10 cellular contexts compared by ENCODE assay signal in the genomic region with DNA sequence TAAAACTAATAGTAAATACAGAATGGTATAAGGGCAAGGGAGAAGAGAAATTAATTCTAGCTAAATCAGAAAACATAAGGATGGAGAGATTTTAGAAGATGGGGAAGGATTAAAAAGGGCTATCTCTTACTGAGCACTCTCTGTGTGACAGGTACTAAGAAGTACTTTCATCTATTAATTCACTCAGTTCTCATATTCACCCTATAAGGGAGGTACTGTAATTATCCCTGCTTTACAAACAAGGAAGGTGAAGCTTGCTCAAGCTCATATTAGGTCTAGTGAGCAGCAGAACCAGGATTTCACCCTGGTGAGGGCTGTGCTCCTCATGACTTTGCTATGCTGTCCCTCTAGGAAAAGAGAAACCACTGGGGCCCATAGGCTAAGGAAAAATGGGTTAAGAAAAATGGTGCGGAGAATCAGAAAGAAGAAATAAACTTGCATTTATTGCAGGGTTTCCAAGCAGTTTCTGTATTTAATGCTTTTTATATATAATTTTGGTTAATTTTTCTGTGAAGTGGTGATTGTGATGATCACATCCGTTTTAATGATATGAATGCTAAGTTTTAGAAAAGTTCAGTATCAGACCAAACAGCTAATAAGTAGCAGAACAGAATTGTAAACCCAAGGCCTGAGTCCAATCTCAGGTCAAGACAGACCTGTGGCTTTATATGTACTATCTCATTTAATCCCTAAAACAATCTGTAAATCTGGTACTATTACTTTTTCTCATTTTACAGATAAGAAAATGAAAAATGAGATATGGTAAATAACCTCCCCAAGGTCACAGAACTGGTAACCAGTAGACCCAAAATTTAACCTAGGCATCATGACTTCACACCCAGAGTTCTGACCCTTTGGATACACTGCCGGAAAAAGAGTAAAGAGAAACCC. TPM values are rescaled to one million over a fixed set of nuclear protein-coding genes. Genes with fewer than 3 reads are reported as not detected.
DNase-seq lines count a peak whose midpoint lies in the region; ATAC-seq and TF ChIP-seq lines count a peak whose summit lies in the region.
"Had no signal": no experiment of that assay in that cellular context is flagged by ENCODE, and none has a peak within 500 bp of the region (broad histone marks: within the 10 kb centered on the region; RNA-seq: fewer than 3 reads in every experiment).

No MANE protein-coding gene starts in this region.

- DNase-seq in activated naive CD4-positive, alpha-beta T cell treated with anti-CD3 and anti-CD28 coated beads, Interleukin-2, amount 10 ng/mL, durations not matched to agents 7 days and 5 days, result no peak
- DNase-seq in activated naive CD4-positive, alpha-beta T cell treated with anti-CD3 and anti-CD28 coated beads, Interleukin-2, amount 50 U/mL, for 72 hours (ENCODE audit: low spot score in 2 of 2), result no peak
- DNase-seq in OCI-LY7 (ENCODE audit: low spot score), result no peak
- peak; percentile 43 for DNase-seq in epithelial cell of esophagus (ENCODE audit: low read depth)
- DNase-seq in foreskin melanocyte, result no peak
- no peak for DNase-seq in NCI-H2227 treated with DMSO at 0.1 percent for 48 hours (lab: John Stamatoyannopoulos, UW)
- DNase-seq: dermis blood vessel endothelial cell, NCI-H524 had no signal

- H3K79me2 ChIP-seq in OCI-LY7 (ENCODE audit: insufficient read depth, low read depth, low read length), result peaks cover 28% of the 10 kb centered on the region

- H3K9me2 ChIP-seq in OCI-LY7 (ENCODE audit: insufficient read depth, low read length), result no peaks in the 10 kb centered on the region

- POLR2A ChIA-PET in OCI-LY7 (lab: Charles Lee), result interaction anchor here (0.6 to 1.4 kb wide), 3 partner anchors 21 to 740 kb away, joined by 3 to 4 read pairs (median 4); no protein-coding TSS in a partner anchor

- no peak overlapping the region for H3K27ac ChIP-seq in OCI-LY7 (ENCODE audit: low read depth, low read length, poor library complexity, severe bottlenecking)

- H3K27me3 Mint-ChIP-seq in activated naive CD4-positive, alpha-beta T cell treated with anti-CD3 and anti-CD28 coated beads, Interleukin-2, amount 10 ng/mL, durations not matched to agents 7 days and 5 days, result no peaks in the 10 kb centered on the region
- no peaks in the 10 kb centered on the region for H3K27me3 Mint-ChIP-seq in stimulated activated memory B cell treated with anti-CD40 and anti-IgM and Interleukin-4, amounts not matched to agents 10 μg/mL and 1 μg/mL and 100 μg/mL, for 72 hours

- peak overlapping the region; percentile 84 for H3K4me2 ChIP-seq in OCI-LY7 (ENCODE audit: low read length)

- no peaks in the 10 kb centered on the region for H3K9me3 ChIP-seq in OCI-LY7 (ENCODE audit: low read length)

- no peak overlapping the region for H3K27ac Mint-ChIP-seq in activated naive CD4-positive, alpha-beta T cell treated with anti-CD3 and anti-CD28 coated beads, Interleukin-2, amount 10 ng/mL, durations not matched to agents 7 days and 5 days
- no peak overlapping the region for H3K27ac Mint-ChIP-seq in activated naive CD4-positive, alpha-beta T cell treated with anti-CD3 and anti-CD28 coated beads, Interleukin-2, amount 50 U/mL, for 72 hours
- peak overlapping the region; percentile 30 for H3K27ac Mint-ChIP-seq in stimulated activated memory B cell treated with anti-CD40 and anti-IgM and Interleukin-4, amounts not matched to agents 10 μg/mL and 1 μg/mL and 100 μg/mL, for 72 hours

- no peaks in the 10 kb centered on the region for H3K9me3 Mint-ChIP-seq in activated naive CD4-positive, alpha-beta T cell treated with anti-CD3 and anti-CD28 coated beads, Interleukin-2, amount 10 ng/mL, durations not matched to agents 7 days and 5 days
- no peaks in the 10 kb centered on the region for H3K9me3 Mint-ChIP-seq in activated naive CD4-positive, alpha-beta T cell treated with anti-CD3 and anti-CD28 coated beads, Interleukin-2, amount 50 U/mL, for 72 hours
- H3K9me3 Mint-ChIP-seq in stimulated activated memory B cell treated with anti-CD40 and anti-IgM and Interleukin-4, amounts not matched to agents 10 μg/mL and 1 μg/mL and 100 μg/mL, for 72 hours, result no peaks in the 10 kb centered on the region

- peaks cover 40% of the 10 kb centered on the region for H3K4me1 Mint-ChIP-seq in activated naive CD4-positive, alpha-beta T cell treated with anti-CD3 and anti-CD28 coated beads, Interleukin-2, amount 10 ng/mL, durations not matched to agents 7 days and 5 days
- peaks cover 38% of the 10 kb centered on the region for H3K4me1 Mint-ChIP-seq in stimulated activated memory B cell treated with anti-CD40 and anti-IgM and Interleukin-4, amounts not matched to agents 10 μg/mL and 1 μg/mL and 100 μg/mL, for 72 hours

- no peak for TF ChIP-seq CTCF in OCI-LY7 (conservative IDR thresholded peaks at IDR 0.05; ENCODE audit: low read length)
- TF ChIP-seq CTCF in epithelial cell of esophagus (IDR thresholded peaks at IDR 0.05; ENCODE audit: insufficient read depth, low read depth, low read length, missing control alignments), result no peak

- intact Hi-C loops in OCI-LY7 (cut with micrococcal nuclease; ENCODE audit: unreplicated experiment), result no loop called here

- H3K4me3 ChIP-seq in OCI-LY7 (ENCODE audit: low read depth, low read length, poor library complexity, severe bottlenecking) (peak overlapping the region; percentile 77), epithelial cell of esophagus (ENCODE audit: low read length) (no peak overlapping the region)

- peaks cover 10% of the 10 kb centered on the region; the same call in 1 of the 2 replicates for H3K36me3 ChIP-seq in OCI-LY7 (ENCODE audit: insufficient read depth, low read length)

- peaks cover 13% of the 10 kb centered on the region; the same call in 1 of the 2 replicates for H4K20me1 ChIP-seq in OCI-LY7 (ENCODE audit: insufficient read depth, low read length)

- CTCF ChIA-PET in activated naive CD4-positive, alpha-beta T cell treated with anti-CD3 and anti-CD28 coated beads, Interleukin-2, amount 10 ng/mL, durations not matched to agents 7 days and 5 days (lab: Charles Lee), result interaction anchor here (1.0 to 1.4 kb wide), 2 partner anchors 11 to 16 kb away, joined by 3 to 6 read pairs; no protein-coding TSS in a partner anchor
- CTCF ChIA-PET in OCI-LY7 (lab: Charles Lee; ENCODE audit: unreplicated experiment), result no interaction called here

- no peak overlapping the region for H2AFZ ChIP-seq in OCI-LY7 (ENCODE audit: low read length)

- H3K36me3 Mint-ChIP-seq in activated naive CD4-positive, alpha-beta T cell treated with anti-CD3 and anti-CD28 coated beads, Interleukin-2, amount 10 ng/mL, durations not matched to agents 7 days and 5 days, result peaks cover 18% of the 10 kb centered on the region
- peaks cover 5 to 13% of the 10 kb centered on the region in 2 donors for H3K36me3 Mint-ChIP-seq in activated naive CD4-positive, alpha-beta T cell treated with anti-CD3 and anti-CD28 coated beads, Interleukin-2, amount 50 U/mL, for 72 hours
- peaks cover 9% of the 10 kb centered on the region for H3K36me3 Mint-ChIP-seq in stimulated activated memory B cell treated with anti-CD40 and anti-IgM and Interleukin-4, amounts not matched to agents 10 μg/mL and 1 μg/mL and 100 μg/mL, for 72 hours

- peak overlapping the region; percentile 91 for H3K4me3 Mint-ChIP-seq in activated naive CD4-positive, alpha-beta T cell treated with anti-CD3 and anti-CD28 coated beads, Interleukin-2, amount 10 ng/mL, durations not matched to agents 7 days and 5 days
- H3K4me3 Mint-ChIP-seq in stimulated activated memory B cell treated with anti-CD40 and anti-IgM and Interleukin-4, amounts not matched to agents 10 μg/mL and 1 μg/mL and 100 μg/mL, for 72 hours, result no peak overlapping the region

- TSS peak; percentile 53 for BruUV-seq in OCI-LY7 (replicated peaks; lab: Mats Ljungman, UMichigan)

- ATAC-seq in activated naive CD4-positive, alpha-beta T cell treated with anti-CD3 and anti-CD28 coated beads, Interleukin-2, amount 50 U/mL, for 72 hours, result no peak
- ATAC-seq in stimulated activated memory B cell treated with anti-CD40 and anti-IgM and Interleukin-4, amounts not matched to agents 10 μg/mL and 1 μg/mL and 100 μg/mL, for 72 hours, result no peak
- ATAC-seq in HG03354 (IDR thresholded peaks at IDR 0.05; ENCODE audit: poor library complexity, severe bottlenecking, unreplicated experiment), result no peak

- peaks cover 26% of the 10 kb centered on the region for H3K4me1 ChIP-seq in OCI-LY7 (ENCODE audit: insufficient read depth, low read length, poor library complexity, severe bottlenecking)

RNA-seq across cellular contexts. Expression of gene PCNX2, which starts 1.7 kb away (rescaled TPM):
- 10 to 100 TPM; 11.2 to 26.0 TPM for total RNA-seq in activated naive CD4-positive, alpha-beta T cell treated with anti-CD3 and anti-CD28 coated beads, Interleukin-2, amount 50 U/mL, for 72 hours
- 16.4 and 17.1 TPM in 2 replicates for total RNA-seq in OCI-LY7 (2014; rRNA removed; shearing (Covaris generic))
- total RNA-seq in OCI-LY7 (2022), result 26.9 and 30.6 TPM in 2 replicates

RNA-seq across cellular contexts. Expression of gene MAP3K21, which starts 33.7 kb away (rescaled TPM):
- 1 to 10 TPM; 2.7 to 4.2 TPM for total RNA-seq in activated naive CD4-positive, alpha-beta T cell treated with anti-CD3 and anti-CD28 coated beads, Interleukin-2, amount 50 U/mL, for 72 hours
- 0.75 and 1.3 TPM in 2 replicates for total RNA-seq in OCI-LY7 (2014; rRNA removed; shearing (Covaris generic))
- 1.8 and 2.2 TPM in 2 replicates for total RNA-seq in OCI-LY7 (2022)
